In the genomic region with DNA sequence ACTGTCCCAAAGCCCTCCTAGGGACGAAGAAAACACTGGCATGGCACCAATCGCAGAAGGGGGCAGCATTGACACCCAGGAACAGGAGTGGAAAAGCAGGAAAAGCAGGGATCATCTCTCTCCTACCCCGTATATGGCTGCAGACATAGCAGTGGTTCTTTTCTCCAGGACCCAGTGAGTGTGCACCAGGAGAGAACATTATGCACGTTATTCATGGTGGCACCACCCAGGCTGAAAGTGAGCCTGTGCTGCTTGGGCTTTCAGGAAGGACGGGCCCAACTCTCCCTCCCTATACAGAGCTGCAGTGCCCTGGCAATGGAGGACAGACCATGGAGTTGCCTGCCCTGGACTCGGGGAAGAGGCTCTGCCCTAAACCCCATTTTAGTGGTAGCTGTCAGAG, we compare ENCODE assay signal across 7 cellular contexts.
DNase-seq lines count a peak whose midpoint lies in the region; ATAC-seq and TF ChIP-seq lines count a peak whose summit lies in the region.
"Not testable (repeated sequence)": the region's sequence is repeated elsewhere in the genome, so short reads cannot be mapped to it uniquely, and the experiment has no call there.

No MANE protein-coding gene starts in this region.

- H3F3A ChIP-seq in GM23338 (replicated peaks; ENCODE audit: low read depth): not testable (repeated sequence)

- not testable (repeated sequence) for H2AFZ ChIP-seq in GM23338; trophoblast cell (ENCODE audit: insufficient read depth, low read length, poor library complexity)

- H3K4me3 ChIP-seq in GM23338 (peak overlapping the region; percentile 51), HUES64 (ENCODE audit: low read length) (peak overlapping the region; percentile 73), WERI-Rb-1 (ENCODE audit: low read depth, low read length) (peak overlapping the region; percentile 54), iPS-20b (ENCODE audit: low read length) (peak overlapping the region; percentile 69; the same call in 1 of the 2 replicates)
- H3K4me3 ChIP-seq in trophoblast cell (ENCODE audit: low read depth, low read length): not testable (repeated sequence)

- not testable (repeated sequence) for H2BK5ac ChIP-seq in trophoblast cell (ENCODE audit: low read depth, low read length, poor library complexity)

- H4K8ac ChIP-seq in trophoblast cell (ENCODE audit: low read depth, low read length): peak overlapping the region; percentile 2

- not testable (repeated sequence) for H4K91ac ChIP-seq in trophoblast cell (ENCODE audit: low read depth, low read length)

- peak; percentile 43 for ATAC-seq in GM23338
- peak; percentile 15 for ATAC-seq in esophagus mucosa

- not testable (repeated sequence) for H3K4me1 ChIP-seq in GM23338 (ENCODE audit: insufficient read depth); HUES64 (ENCODE audit: insufficient read depth, low read length); iPS-20b (ENCODE audit: insufficient read depth, low read length); trophoblast cell (ENCODE audit: control insufficient read depth in 1 of 2, insufficient read depth in 2 of 2, low read length in 2 of 2)

- not testable (repeated sequence) for H3K4me1 Mint-ChIP-seq in GM23338, mesothelial cell of epicardium

- not testable (repeated sequence) for H2BK12ac ChIP-seq in trophoblast cell (ENCODE audit: low read length)

- H3K9me3 ChIP-seq in HUES64 (ENCODE audit: insufficient read depth, low read depth, low read length); WERI-Rb-1 (ENCODE audit: severe bottlenecking); iPS-20b (ENCODE audit: insufficient read depth, low read depth, low read length); trophoblast cell (ENCODE audit: insufficient read depth, low read depth, low read length): not testable (repeated sequence)

- H3K36me3 ChIP-seq in GM23338 (ENCODE audit: insufficient read depth); HUES64 (ENCODE audit: insufficient read depth, low read length); WERI-Rb-1; iPS-20b (ENCODE audit: insufficient read depth, low read depth, low read length); trophoblast cell (ENCODE audit: control insufficient read depth in 1 of 2, insufficient read depth in 2 of 2, low read length in 2 of 2): not testable (repeated sequence)

- H4K12ac ChIP-seq in trophoblast cell (ENCODE audit: low read depth, low read length): not testable (repeated sequence)

- H3K79me2 ChIP-seq in GM23338 (replicated peaks; ENCODE audit: insufficient read depth); trophoblast cell (ENCODE audit: control insufficient read depth, insufficient read depth, low read length, poor library complexity): not testable (repeated sequence)

- H3K23ac ChIP-seq in trophoblast cell (ENCODE audit: low read length): not testable (repeated sequence)

- H3K9me2 ChIP-seq in GM23338 (ENCODE audit: insufficient read depth): not testable (repeated sequence)

- not testable (repeated sequence) for H3K27me3 ChIP-seq in GM23338 (ENCODE audit: insufficient read depth); HUES64 (ENCODE audit: insufficient read depth, low read length); WERI-Rb-1 (ENCODE audit: insufficient read depth, low read depth, severe bottlenecking); iPS-20b (ENCODE audit: insufficient read depth, low read length); trophoblast cell (ENCODE audit: insufficient read depth, low read length)

- H3K27ac ChIP-seq in GM23338 (ENCODE audit: low read depth); HUES64 (ENCODE audit: low read depth, low read length); WERI-Rb-1; iPS-20b (ENCODE audit: low read length); trophoblast cell (ENCODE audit: low read depth, low read length): not testable (repeated sequence)

- not testable (repeated sequence) for H3K36me3 Mint-ChIP-seq in GM23338 (ENCODE audit: low read depth); mesothelial cell of epicardium

- H3K14ac ChIP-seq in trophoblast cell (ENCODE audit: low read length): not testable (repeated sequence)

- 50% methylated on average over 2 of the region's 6 CpGs for WGBS in HUES64
- no CpG with 5 or more reads among the region's 6 CpGs for whole genome bisulfite sequencing in trophoblast cell (ENCODE audit: extremely low coverage, insufficient coverage, insufficient read length)

- H3K18ac ChIP-seq in trophoblast cell (ENCODE audit: low read length): not testable (repeated sequence)

- H2AK5ac ChIP-seq in trophoblast cell (ENCODE audit: low read length): not testable (repeated sequence)

- H3K4me2 ChIP-seq in GM23338 (peak overlapping the region; percentile 55; the same call in 1 of the 2 replicates), trophoblast cell (ENCODE audit: low read length) (peak overlapping the region; percentile 48)

- H2BK120ac ChIP-seq in trophoblast cell (ENCODE audit: insufficient read depth, low read length, poor library complexity): not testable (repeated sequence)

- not testable (repeated sequence) for TF ChIP-seq CTCF in GM23338 (conservative IDR thresholded peaks at IDR 0.05; ENCODE audit: low read depth in 2 of 2); WERI-Rb-1 (IDR thresholded peaks at IDR 0.05; ENCODE audit: low read depth, low read length); mesothelial cell of epicardium (IDR thresholded peaks at IDR 0.05; ENCODE audit: unreplicated experiment)

- H3K4ac ChIP-seq in trophoblast cell (ENCODE audit: low read depth, low read length): not testable (repeated sequence)

- H3K27me3 Mint-ChIP-seq in GM23338 (ENCODE audit: insufficient read depth, low read depth, poor library complexity); mesothelial cell of epicardium (ENCODE audit: low read depth): not testable (repeated sequence)

- H3K27ac Mint-ChIP-seq in GM23338, mesothelial cell of epicardium: not testable (repeated sequence)

- not testable (repeated sequence) for DNase-seq in GM23338 (ENCODE audit: low spot score); WERI-Rb-1; mesothelial cell of epicardium (ENCODE audit: low spot score in 2 of 2, unreplicated experiment in 2 of 2); trophoblast cell

- peak overlapping the region; percentile 73 for H3K4me3 Mint-ChIP-seq in GM23338
- H3K4me3 Mint-ChIP-seq in mesothelial cell of epicardium: peak overlapping the region; percentile 63

- H3K79me1 ChIP-seq in trophoblast cell (ENCODE audit: low read length): not testable (repeated sequence)

- H3K9me3 Mint-ChIP-seq in GM23338, mesothelial cell of epicardium: not testable (repeated sequence)

- not testable (repeated sequence) for H3K9ac ChIP-seq in HUES64 (ENCODE audit: low read depth, low read length); iPS-20b (ENCODE audit: low read depth, low read length); trophoblast cell (ENCODE audit: low read length)

- not testable (repeated sequence) for H4K20me1 ChIP-seq in GM23338 (replicated peaks; ENCODE audit: insufficient read depth)
